In the genomic region with DNA sequence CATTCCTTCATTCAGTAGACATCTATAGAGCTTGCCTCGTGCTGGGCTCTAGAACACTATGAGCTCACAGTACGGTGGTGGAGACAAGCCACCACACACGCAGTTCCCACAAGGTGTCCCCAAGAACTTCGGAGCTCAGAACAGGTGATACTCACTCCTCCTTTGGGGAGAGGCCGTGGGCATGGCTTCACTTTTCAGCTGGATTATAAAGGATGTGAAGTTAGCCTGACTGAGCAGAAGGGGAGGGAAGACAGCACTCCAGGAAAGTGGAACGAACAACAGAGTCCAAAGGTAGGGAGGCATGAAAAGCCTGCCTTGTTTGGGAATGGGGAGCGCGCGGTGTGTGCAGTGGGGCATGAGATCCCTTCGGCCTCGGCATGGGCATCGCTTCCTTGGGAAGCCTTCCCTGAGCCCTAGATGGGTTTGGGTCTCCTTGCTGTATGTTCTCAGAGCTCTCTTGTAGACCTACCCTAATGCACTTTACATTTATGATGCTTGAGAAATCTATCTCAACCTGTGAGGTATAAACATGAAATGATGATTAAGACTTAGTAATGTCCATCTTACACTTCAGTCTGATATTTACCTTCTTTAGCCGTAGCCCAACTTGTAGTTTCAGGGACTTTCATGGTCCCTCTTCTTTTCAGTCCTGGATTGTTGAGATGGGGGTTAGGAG, we compare ENCODE assay signal across 1 cellular context.
TF ChIP-seq lines count a peak whose summit lies in the region.

No MANE protein-coding gene starts in this region.

TF ChIP-seq in K562, 482 proteins besides CTCF, POLR2A, EP300 and RAD21 (continues in another document):
- TF ChIP-seq HMG20A (CRISPR knock-in tag; conservative IDR thresholded peaks at IDR 0.05) (no peak), ZNF780A (CRISPR knock-in tag; IDR thresholded peaks at IDR 0.05) (no peak), ZNF263 (CRISPR knock-in tag; IDR thresholded peaks at IDR 0.05; ENCODE audit: borderline replicate concordance) (no peak), CBFA2T3 (IDR thresholded peaks at IDR 0.05) (no peak), TAF1 (IDR thresholded peaks at IDR 0.05; ENCODE audit: control insufficient read depth, extremely low read depth, insufficient read depth, low read length, severe bottlenecking) (peak; percentile 16), E2F3 (CRISPR knock-in tag; IDR thresholded peaks at IDR 0.05) (no peak), SRSF7 (optimal IDR thresholded peaks at IDR 0.05; ENCODE audit: low read depth, low read length) (no peak), C11orf30 (IDR thresholded peaks at IDR 0.05; ENCODE audit: low read depth) (no peak), ETV1 (tag; conservative IDR thresholded peaks at IDR 0.05; ENCODE audit: low read depth) (no peak), TCF7 (IDR thresholded peaks at IDR 0.05; ENCODE audit: borderline replicate concordance) (no peak), ZFP30 (CRISPR knock-in tag; IDR thresholded peaks at IDR 0.05; ENCODE audit: borderline replicate concordance) (no peak), CHD1 (IDR thresholded peaks at IDR 0.05; ENCODE audit: low read length) (no peak), HDAC1 (IDR thresholded peaks at IDR 0.05) (peak in 1 of 2 experiments; percentile 40; a peak in 1 of 4 replicates), CBFB (CRISPR knock-in tag; IDR thresholded peaks at IDR 0.05) (0 out of 2 replicates have a peak, but pooled peaks have one; percentile 46), LARP7 (IDR thresholded peaks at IDR 0.05) (no peak)
- TF ChIP-seq, protein P1, sequence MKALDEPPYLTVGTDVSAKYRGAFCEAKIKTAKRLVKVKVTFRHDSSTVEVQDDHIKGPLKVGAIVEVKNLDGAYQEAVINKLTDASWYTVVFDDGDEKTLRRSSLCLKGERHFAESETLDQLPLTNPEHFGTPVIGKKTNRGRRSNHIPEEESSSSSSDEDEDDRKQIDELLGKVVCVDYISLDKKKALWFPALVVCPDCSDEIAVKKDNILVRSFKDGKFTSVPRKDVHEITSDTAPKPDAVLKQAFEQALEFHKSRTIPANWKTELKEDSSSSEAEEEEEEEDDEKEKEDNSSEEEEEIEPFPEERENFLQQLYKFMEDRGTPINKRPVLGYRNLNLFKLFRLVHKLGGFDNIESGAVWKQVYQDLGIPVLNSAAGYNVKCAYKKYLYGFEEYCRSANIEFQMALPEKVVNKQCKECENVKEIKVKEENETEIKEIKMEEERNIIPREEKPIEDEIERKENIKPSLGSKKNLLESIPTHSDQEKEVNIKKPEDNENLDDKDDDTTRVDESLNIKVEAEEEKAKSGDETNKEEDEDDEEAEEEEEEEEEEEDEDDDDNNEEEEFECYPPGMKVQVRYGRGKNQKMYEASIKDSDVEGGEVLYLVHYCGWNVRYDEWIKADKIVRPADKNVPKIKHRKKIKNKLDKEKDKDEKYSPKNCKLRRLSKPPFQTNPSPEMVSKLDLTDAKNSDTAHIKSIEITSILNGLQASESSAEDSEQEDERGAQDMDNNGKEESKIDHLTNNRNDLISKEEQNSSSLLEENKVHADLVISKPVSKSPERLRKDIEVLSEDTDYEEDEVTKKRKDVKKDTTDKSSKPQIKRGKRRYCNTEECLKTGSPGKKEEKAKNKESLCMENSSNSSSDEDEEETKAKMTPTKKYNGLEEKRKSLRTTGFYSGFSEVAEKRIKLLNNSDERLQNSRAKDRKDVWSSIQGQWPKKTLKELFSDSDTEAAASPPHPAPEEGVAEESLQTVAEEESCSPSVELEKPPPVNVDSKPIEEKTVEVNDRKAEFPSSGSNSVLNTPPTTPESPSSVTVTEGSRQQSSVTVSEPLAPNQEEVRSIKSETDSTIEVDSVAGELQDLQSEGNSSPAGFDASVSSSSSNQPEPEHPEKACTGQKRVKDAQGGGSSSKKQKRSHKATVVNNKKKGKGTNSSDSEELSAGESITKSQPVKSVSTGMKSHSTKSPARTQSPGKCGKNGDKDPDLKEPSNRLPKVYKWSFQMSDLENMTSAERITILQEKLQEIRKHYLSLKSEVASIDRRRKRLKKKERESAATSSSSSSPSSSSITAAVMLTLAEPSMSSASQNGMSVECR (CRISPR knock-in tag; IDR thresholded peaks at IDR 0.05), result 0 out of 2 replicates have a peak, but pooled peaks have one; percentile 12
- TF ChIP-seq, protein P2, sequence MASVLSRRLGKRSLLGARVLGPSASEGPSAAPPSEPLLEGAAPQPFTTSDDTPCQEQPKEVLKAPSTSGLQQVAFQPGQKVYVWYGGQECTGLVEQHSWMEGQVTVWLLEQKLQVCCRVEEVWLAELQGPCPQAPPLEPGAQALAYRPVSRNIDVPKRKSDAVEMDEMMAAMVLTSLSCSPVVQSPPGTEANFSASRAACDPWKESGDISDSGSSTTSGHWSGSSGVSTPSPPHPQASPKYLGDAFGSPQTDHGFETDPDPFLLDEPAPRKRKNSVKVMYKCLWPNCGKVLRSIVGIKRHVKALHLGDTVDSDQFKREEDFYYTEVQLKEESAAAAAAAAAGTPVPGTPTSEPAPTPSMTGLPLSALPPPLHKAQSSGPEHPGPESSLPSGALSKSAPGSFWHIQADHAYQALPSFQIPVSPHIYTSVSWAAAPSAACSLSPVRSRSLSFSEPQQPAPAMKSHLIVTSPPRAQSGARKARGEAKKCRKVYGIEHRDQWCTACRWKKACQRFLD (CRISPR knock-in tag; IDR thresholded peaks at IDR 0.05), result peak; percentile 1; the same call in 1 of the 2 replicates
- TF ChIP-seq, protein P3, sequence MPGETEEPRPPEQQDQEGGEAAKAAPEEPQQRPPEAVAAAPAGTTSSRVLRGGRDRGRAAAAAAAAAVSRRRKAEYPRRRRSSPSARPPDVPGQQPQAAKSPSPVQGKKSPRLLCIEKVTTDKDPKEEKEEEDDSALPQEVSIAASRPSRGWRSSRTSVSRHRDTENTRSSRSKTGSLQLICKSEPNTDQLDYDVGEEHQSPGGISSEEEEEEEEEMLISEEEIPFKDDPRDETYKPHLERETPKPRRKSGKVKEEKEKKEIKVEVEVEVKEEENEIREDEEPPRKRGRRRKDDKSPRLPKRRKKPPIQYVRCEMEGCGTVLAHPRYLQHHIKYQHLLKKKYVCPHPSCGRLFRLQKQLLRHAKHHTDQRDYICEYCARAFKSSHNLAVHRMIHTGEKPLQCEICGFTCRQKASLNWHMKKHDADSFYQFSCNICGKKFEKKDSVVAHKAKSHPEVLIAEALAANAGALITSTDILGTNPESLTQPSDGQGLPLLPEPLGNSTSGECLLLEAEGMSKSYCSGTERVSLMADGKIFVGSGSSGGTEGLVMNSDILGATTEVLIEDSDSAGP (CRISPR knock-in tag; IDR thresholded peaks at IDR 0.05), result no peak; the same call in 1 of the 2 replicates
- TF ChIP-seq, protein P4, sequence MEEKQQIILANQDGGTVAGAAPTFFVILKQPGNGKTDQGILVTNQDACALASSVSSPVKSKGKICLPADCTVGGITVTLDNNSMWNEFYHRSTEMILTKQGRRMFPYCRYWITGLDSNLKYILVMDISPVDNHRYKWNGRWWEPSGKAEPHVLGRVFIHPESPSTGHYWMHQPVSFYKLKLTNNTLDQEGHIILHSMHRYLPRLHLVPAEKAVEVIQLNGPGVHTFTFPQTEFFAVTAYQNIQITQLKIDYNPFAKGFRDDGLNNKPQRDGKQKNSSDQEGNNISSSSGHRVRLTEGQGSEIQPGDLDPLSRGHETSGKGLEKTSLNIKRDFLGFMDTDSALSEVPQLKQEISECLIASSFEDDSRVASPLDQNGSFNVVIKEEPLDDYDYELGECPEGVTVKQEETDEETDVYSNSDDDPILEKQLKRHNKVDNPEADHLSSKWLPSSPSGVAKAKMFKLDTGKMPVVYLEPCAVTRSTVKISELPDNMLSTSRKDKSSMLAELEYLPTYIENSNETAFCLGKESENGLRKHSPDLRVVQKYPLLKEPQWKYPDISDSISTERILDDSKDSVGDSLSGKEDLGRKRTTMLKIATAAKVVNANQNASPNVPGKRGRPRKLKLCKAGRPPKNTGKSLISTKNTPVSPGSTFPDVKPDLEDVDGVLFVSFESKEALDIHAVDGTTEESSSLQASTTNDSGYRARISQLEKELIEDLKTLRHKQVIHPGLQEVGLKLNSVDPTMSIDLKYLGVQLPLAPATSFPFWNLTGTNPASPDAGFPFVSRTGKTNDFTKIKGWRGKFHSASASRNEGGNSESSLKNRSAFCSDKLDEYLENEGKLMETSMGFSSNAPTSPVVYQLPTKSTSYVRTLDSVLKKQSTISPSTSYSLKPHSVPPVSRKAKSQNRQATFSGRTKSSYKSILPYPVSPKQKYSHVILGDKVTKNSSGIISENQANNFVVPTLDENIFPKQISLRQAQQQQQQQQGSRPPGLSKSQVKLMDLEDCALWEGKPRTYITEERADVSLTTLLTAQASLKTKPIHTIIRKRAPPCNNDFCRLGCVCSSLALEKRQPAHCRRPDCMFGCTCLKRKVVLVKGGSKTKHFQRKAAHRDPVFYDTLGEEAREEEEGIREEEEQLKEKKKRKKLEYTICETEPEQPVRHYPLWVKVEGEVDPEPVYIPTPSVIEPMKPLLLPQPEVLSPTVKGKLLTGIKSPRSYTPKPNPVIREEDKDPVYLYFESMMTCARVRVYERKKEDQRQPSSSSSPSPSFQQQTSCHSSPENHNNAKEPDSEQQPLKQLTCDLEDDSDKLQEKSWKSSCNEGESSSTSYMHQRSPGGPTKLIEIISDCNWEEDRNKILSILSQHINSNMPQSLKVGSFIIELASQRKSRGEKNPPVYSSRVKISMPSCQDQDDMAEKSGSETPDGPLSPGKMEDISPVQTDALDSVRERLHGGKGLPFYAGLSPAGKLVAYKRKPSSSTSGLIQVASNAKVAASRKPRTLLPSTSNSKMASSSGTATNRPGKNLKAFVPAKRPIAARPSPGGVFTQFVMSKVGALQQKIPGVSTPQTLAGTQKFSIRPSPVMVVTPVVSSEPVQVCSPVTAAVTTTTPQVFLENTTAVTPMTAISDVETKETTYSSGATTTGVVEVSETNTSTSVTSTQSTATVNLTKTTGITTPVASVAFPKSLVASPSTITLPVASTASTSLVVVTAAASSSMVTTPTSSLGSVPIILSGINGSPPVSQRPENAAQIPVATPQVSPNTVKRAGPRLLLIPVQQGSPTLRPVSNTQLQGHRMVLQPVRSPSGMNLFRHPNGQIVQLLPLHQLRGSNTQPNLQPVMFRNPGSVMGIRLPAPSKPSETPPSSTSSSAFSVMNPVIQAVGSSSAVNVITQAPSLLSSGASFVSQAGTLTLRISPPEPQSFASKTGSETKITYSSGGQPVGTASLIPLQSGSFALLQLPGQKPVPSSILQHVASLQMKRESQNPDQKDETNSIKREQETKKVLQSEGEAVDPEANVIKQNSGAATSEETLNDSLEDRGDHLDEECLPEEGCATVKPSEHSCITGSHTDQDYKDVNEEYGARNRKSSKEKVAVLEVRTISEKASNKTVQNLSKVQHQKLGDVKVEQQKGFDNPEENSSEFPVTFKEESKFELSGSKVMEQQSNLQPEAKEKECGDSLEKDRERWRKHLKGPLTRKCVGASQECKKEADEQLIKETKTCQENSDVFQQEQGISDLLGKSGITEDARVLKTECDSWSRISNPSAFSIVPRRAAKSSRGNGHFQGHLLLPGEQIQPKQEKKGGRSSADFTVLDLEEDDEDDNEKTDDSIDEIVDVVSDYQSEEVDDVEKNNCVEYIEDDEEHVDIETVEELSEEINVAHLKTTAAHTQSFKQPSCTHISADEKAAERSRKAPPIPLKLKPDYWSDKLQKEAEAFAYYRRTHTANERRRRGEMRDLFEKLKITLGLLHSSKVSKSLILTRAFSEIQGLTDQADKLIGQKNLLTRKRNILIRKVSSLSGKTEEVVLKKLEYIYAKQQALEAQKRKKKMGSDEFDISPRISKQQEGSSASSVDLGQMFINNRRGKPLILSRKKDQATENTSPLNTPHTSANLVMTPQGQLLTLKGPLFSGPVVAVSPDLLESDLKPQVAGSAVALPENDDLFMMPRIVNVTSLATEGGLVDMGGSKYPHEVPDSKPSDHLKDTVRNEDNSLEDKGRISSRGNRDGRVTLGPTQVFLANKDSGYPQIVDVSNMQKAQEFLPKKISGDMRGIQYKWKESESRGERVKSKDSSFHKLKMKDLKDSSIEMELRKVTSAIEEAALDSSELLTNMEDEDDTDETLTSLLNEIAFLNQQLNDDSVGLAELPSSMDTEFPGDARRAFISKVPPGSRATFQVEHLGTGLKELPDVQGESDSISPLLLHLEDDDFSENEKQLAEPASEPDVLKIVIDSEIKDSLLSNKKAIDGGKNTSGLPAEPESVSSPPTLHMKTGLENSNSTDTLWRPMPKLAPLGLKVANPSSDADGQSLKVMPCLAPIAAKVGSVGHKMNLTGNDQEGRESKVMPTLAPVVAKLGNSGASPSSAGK (IDR thresholded peaks at IDR 0.05), result peak; percentile 86
- TF ChIP-seq, protein P5, sequence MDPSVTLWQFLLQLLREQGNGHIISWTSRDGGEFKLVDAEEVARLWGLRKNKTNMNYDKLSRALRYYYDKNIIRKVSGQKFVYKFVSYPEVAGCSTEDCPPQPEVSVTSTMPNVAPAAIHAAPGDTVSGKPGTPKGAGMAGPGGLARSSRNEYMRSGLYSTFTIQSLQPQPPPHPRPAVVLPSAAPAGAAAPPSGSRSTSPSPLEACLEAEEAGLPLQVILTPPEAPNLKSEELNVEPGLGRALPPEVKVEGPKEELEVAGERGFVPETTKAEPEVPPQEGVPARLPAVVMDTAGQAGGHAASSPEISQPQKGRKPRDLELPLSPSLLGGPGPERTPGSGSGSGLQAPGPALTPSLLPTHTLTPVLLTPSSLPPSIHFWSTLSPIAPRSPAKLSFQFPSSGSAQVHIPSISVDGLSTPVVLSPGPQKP (CRISPR knock-in tag; IDR thresholded peaks at IDR 0.05), result no peak
- TF ChIP-seq, protein P6, sequence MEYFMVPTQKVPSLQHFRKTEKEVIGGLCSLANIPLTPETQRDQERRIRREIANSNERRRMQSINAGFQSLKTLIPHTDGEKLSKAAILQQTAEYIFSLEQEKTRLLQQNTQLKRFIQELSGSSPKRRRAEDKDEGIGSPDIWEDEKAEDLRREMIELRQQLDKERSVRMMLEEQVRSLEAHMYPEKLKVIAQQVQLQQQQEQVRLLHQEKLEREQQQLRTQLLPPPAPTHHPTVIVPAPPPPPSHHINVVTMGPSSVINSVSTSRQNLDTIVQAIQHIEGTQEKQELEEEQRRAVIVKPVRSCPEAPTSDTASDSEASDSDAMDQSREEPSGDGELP (CRISPR knock-in tag; IDR thresholded peaks at IDR 0.05; ENCODE audit: borderline replicate concordance), result no peak
